ENCODE assay signal across 8 cellular contexts in the genomic region with DNA sequence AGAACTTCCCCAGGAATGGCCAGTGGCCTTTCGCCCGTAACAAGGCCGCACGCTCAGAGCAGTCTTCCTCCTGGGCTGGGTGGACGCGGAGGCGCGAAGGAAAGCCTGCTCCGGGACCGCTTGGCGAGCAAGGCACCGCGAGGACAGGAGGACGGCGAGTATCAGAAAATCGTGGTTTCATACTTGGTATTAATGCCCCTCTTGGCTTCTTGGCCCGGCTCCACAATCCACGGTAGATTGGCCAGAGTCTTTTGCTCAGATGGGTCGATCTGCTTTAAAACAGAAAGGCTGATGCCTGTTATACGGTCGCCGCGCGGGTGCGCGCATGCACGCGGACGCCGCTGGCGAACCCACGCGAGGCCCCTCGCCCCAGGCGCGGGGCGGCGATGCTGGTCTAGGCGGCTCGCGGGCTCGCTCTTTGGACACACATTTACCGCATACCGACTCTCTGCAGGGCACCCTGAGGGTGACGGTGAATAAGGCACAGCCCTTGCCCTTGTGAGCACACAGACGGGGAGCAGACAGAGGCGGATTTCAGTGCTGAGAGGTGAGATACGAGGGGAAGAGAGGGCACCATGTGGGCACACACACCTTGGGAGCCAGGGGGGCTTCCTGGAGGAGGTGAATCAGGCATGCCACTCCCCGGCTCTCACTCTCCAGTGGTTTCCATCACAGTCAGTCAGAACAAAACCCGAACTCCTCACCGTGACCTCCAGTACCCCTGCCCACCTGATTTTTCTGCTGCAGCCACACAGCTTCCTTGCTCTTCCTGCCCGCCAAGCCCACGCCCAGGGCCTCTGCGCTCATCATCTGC.
A peak's percentile ranks its signal among the peaks of the same experiment; 100 is the strongest.
DNase-seq lines count a peak whose midpoint lies in the region; ATAC-seq and TF ChIP-seq lines count a peak whose summit lies in the region.

No MANE protein-coding gene starts in this region.

- WGBS in ovary, 3 donors: 9 to 12% (median 10%) methylated on average over 54 of the region's 54 CpGs

- peaks cover 12% of the 10 kb centered on the region for H3K4me1 Mint-ChIP-seq in CD4-positive, alpha-beta T cell (ENCODE audit: low read depth)
- peaks cover 38% of the 10 kb centered on the region for H3K4me1 Mint-ChIP-seq in activated CD4-positive, alpha-beta memory T cell treated with anti-CD3 and anti-CD28 coated beads for 36 hours (ENCODE audit: low read depth)

- no peaks in the 10 kb centered on the region for H3K9me3 Mint-ChIP-seq in CD4-positive, alpha-beta T cell
- H3K9me3 Mint-ChIP-seq in activated CD4-positive, alpha-beta memory T cell treated with anti-CD3 and anti-CD28 coated beads for 36 hours: no peaks in the 10 kb centered on the region

- peak overlapping the region; percentile 85 for H3K4me3 Mint-ChIP-seq in CD4-positive, alpha-beta T cell
- H3K4me3 Mint-ChIP-seq in activated CD4-positive, alpha-beta memory T cell treated with anti-CD3 and anti-CD28 coated beads for 36 hours: peak overlapping the region; percentile 71

- intact Hi-C loops in CD4-positive, alpha-beta T cell (cut with DNase I, micrococcal nuclease): no loop called here
- intact Hi-C loops in activated CD4-positive, alpha-beta memory T cell treated with anti-CD3 and anti-CD28 coated beads for 36 hours (cut with micrococcal nuclease): loop anchor here (1.0 to 10.0 kb wide), 2 partner anchors 9 to 1841 kb away; partner anchors contain the start of gene NEDD1
- intact Hi-C loops in ovary (cut with DNase I): loop anchor here in 1 of 4 donors (10.0 kb wide), 1 partner anchor 149 kb away; no protein-coding TSS in a partner anchor

- no peak for TF ChIP-seq POLR2A in ovary (IDR thresholded peaks at IDR 0.05)

- CTCF ChIA-PET in CD4-positive, alpha-beta T cell (lab: Charles Lee): no interaction called here
- CTCF ChIA-PET in activated CD4-positive, alpha-beta memory T cell treated with anti-CD3 and anti-CD28 coated beads for 36 hours (lab: Charles Lee): no interaction called here

- H3K4me1 ChIP-seq in ovary (ENCODE audit: insufficient read depth): no peaks in the 10 kb centered on the region

- peak in 5 of 10 experiments; percentile 5 to 40 (median 19) for DNase-seq in CD4-positive, alpha-beta T cell
- peak; percentile 76 for DNase-seq in activated CD4-positive, alpha-beta memory T cell treated with anti-CD3 and anti-CD28 coated beads for 36 hours
- DNase-seq in fibroblast of mammary gland (ENCODE audit: low read depth): no peak
- peak; percentile 33 to 68 (median 41) for DNase-seq in ovary
- DNase-seq in NCI-H2107 treated with DMSO at 0.1 percent for 48 hours (lab: John Stamatoyannopoulos, UW; ENCODE audit: unreplicated experiment): no peak
- DNase-seq in NCI-H2171 (lab: John Stamatoyannopoulos, UW): no peak
- no peak for DNase-seq in NCI-H187 (lab: John Stamatoyannopoulos, UW)

- peaks cover 17% of the 10 kb centered on the region for H3K27me3 ChIP-seq in CD4-positive, alpha-beta T cell (ENCODE audit: control insufficient read depth, insufficient read depth, low read length)
- H3K27me3 ChIP-seq in ovary: no peaks in the 10 kb centered on the region

- no peak for TF ChIP-seq EP300 in ovary (IDR thresholded peaks at IDR 0.05)

- no peaks in the 10 kb centered on the region for H3K36me3 Mint-ChIP-seq in CD4-positive, alpha-beta T cell (ENCODE audit: low read depth)
- no peaks in the 10 kb centered on the region for H3K36me3 Mint-ChIP-seq in activated CD4-positive, alpha-beta memory T cell treated with anti-CD3 and anti-CD28 coated beads for 36 hours

- H3K27me3 Mint-ChIP-seq in CD4-positive, alpha-beta T cell: peaks cover 33% of the 10 kb centered on the region
- peaks cover 16% of the 10 kb centered on the region for H3K27me3 Mint-ChIP-seq in activated CD4-positive, alpha-beta memory T cell treated with anti-CD3 and anti-CD28 coated beads for 36 hours

- ATAC-seq in CD4-positive, alpha-beta T cell (ENCODE audit: poor library complexity): peak; percentile 40
- ATAC-seq in GM21825 (IDR thresholded peaks at IDR 0.05; ENCODE audit: unreplicated experiment): peak; percentile 38

- H3K27ac Mint-ChIP-seq in CD4-positive, alpha-beta T cell: peak overlapping the region; percentile 10
- peak overlapping the region; percentile 73 for H3K27ac Mint-ChIP-seq in activated CD4-positive, alpha-beta memory T cell treated with anti-CD3 and anti-CD28 coated beads for 36 hours

- no peaks in the 10 kb centered on the region for H3K36me3 ChIP-seq in ovary

- H3K9me3 ChIP-seq in CD4-positive, alpha-beta T cell (ENCODE audit: control insufficient read depth, low read length): no peaks in the 10 kb centered on the region
- no peaks in the 10 kb centered on the region for H3K9me3 ChIP-seq in ovary

- no peak for TF ChIP-seq CTCF in CD4-positive, alpha-beta T cell (IDR thresholded peaks at IDR 0.05)
- TF ChIP-seq CTCF in fibroblast of mammary gland (conservative IDR thresholded peaks at IDR 0.05; ENCODE audit: control insufficient read depth, insufficient read depth, low read depth, low read length) (no peak), ovary (IDR thresholded peaks at IDR 0.05) (no peak)

- POLR2A ChIA-PET in CD4-positive, alpha-beta T cell (lab: Charles Lee): no interaction called here
- POLR2A ChIA-PET in activated CD4-positive, alpha-beta memory T cell treated with anti-CD3 and anti-CD28 coated beads for 36 hours (lab: Charles Lee): interaction anchor here (1.4 kb wide), 1 partner anchor 21 kb away, joined by 4 read pairs; no protein-coding TSS in a partner anchor

- no peak overlapping the region for H3K27ac ChIP-seq in CD4-positive, alpha-beta T cell (ENCODE audit: low read depth, low read length)
- H3K27ac ChIP-seq in ovary: no peak overlapping the region

- H3K4me3 ChIP-seq in fibroblast of mammary gland (ENCODE audit: control insufficient read depth, low read depth, low read length) (peak overlapping the region; percentile 43), ovary (peak overlapping the region; percentile 51)

Comparison
In these comparisons a context has a peak if more than half of its experiments do, and no peak if none do; other contexts are left out.
1. DNase-seq: peak in activated CD4-positive, alpha-beta memory T cell treated with anti-CD3 and anti-CD28 coated beads for 36 hours (single experiment) and ovary (5 of 5); none in fibroblast of mammary gland (single experiment), NCI-H2107 treated with DMSO at 0.1 percent for 48 hours (single experiment), NCI-H2171 (single experiment) and NCI-H187 (0 of 2).